Comparison of ENCODE assay signal across 1 cellular context in the genomic region with DNA sequence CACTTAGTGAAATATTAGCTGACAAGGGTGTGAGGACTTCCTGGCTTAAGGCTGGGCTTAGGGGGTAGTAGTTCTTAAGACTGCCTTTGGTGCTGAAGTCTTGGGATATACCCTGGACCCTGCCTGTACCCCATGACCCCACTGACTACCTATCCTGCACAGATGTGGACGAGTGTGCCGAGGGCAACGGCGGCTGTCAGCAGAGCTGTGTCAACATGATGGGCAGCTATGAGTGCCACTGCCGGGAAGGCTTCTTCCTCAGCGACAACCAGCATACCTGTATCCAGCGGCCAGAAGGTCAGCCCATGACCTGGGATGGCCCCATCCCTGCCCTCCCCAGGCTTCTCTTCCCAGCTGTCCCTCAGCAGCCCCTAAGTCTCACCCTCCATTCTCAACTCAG.
TF ChIP-seq lines count a peak whose summit lies in the region.

No MANE protein-coding gene starts in this region.

TF ChIP-seq in IMR-90, 13 proteins besides CTCF, POLR2A, EP300 and RAD21 (continued from another document):
- no peak for TF ChIP-seq RCOR1 (IDR thresholded peaks at IDR 0.05; ENCODE audit: insufficient replicate concordance, low read length)
- TF ChIP-seq CHD1 (IDR thresholded peaks at IDR 0.05; ENCODE audit: low read depth, low read length) = no peak
- no peak for TF ChIP-seq RFX5 (IDR thresholded peaks at IDR 0.05; ENCODE audit: low read depth, low read length)
- no peak for TF ChIP-seq SMC3 (IDR thresholded peaks at IDR 0.05; ENCODE audit: low read depth, low read length)
